Comparison of ENCODE assay signal across 1 cellular context in genomic region chr15:75715312-75715832, GRCh38. TPM values are rescaled to one million over a fixed set of nuclear protein-coding genes. Genes with fewer than 3 reads are reported as not detected.
"Had no signal": no experiment of that assay in that cellular context is flagged by ENCODE, and none has a peak within 500 bp of the region (broad histone marks: within the 10 kb centered on the region; RNA-seq: fewer than 3 reads in every experiment).

No MANE protein-coding gene starts in this region.

RNA-seq across cellular contexts. Expression of gene CSPG4, which starts 2.7 kb away (rescaled TPM):
- total RNA-seq: natural killer cell treated with Interleukin-12 subunit alpha and Interleukin-12 subunit beta and Interleukin-15 and Interleukin-18, amount 100 ng/mL, for 72 hours had no signal
